34 cellular contexts compared by ENCODE assay signal in the genomic region with DNA sequence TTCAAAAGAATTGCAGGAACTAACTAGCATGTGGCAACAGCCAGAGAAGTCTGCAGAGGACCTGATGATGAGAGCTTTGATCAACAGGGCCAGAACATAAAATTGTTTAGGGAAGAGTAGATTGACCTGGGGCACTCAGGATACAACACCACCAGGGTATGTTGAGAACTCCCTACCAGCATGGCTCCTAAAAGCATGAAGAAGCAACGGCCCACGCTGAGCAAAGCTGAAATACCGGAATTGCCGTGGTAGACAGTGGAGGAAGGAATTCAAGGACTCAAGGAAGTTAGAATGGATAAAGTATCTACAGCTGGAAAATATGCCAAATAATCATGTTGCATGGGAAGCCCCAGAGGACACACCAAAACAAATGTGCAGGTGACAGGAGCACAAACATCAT.
"Had no signal": no experiment of that assay in that cellular context is flagged by ENCODE, and none has a peak within 500 bp of the region (broad histone marks: within the 10 kb centered on the region; RNA-seq: fewer than 3 reads in every experiment).

No MANE protein-coding gene starts in this region.

- H3K9me3 ChIP-seq: MG63 had no signal

- H3K4me2 ChIP-seq: KMS-11 had no signal

- H3K4me3 ChIP-seq: MG63 had no signal

- H3K27ac ChIP-seq: KMS-11 had no signal

- DNase-seq: Karpas-422, Kasumi-1, KG1, MG63, MM.1S, MV-4-11, NCI-H1048, NCI-H1092, NCI-H1092 treated with DMSO at 0.1 percent for 48 hours, NCI-H1105, NCI-H1105 treated with DMSO at 0.1 percent for 48 hours, NCI-H1417, NCI-H1417 treated with DMSO at 0.1 percent for 48 hours, NCI-H1436, NCI-H1436 treated with DMSO at 0.1 percent for 48 hours, NCI-H146, NCI-H1694, NCI-H1694 treated with DMSO at 0.1 percent for 48 hours, NCI-H187, NCI-H187 treated with DMSO at 0.1 percent for 48 hours, NCI-H1930, NCI-H2029, NCI-H2029 treated with DMSO at 0.1 percent for 48 hours, NCI-H2081, NCI-H2081 treated with DMSO at 0.1 percent for 48 hours, NCI-H2107, NCI-H2171, NCI-H2171 treated with DMSO at 0.1 percent for 48 hours, NCI-H2227 treated with DMSO at 0.1 percent for 48 hours, NCI-H226, NCI-H345, NCI-H446, NCI-H446 treated with DMSO at 0.1 percent for 48 hours had no signal

- H3K27me3 ChIP-seq: MG63 had no signal

- H3K9ac ChIP-seq: KMS-11 had no signal
